Comparison of ENCODE assay signal across 16 cellular contexts in genomic region chr12:93857279-93857894, GRCh38.
DNase-seq lines count a peak whose midpoint lies in the region; FAIRE-seq and TF ChIP-seq lines count a peak whose summit lies in the region.
"Had no signal": no experiment of that assay in that cellular context is flagged by ENCODE, and none has a peak within 500 bp of the region (broad histone marks: within the 10 kb centered on the region; RNA-seq: fewer than 3 reads in every experiment).

No MANE protein-coding gene starts in this region.

- H3K36me3 Mint-ChIP-seq in endothelial cell (ENCODE audit: low read depth, unreplicated experiment) = no peaks in the 10 kb centered on the region

- H3K27me3 ChIP-seq in MG63 = no peaks in the 10 kb centered on the region
- H3K27me3 ChIP-seq in bronchial epithelial cell (ENCODE audit: control insufficient read depth, insufficient read depth, low read length) = no peaks in the 10 kb centered on the region
- H3K27me3 ChIP-seq in tibial nerve = no peaks in the 10 kb centered on the region
- H3K27me3 ChIP-seq: neutrophil had no signal

- H3K9me3 ChIP-seq in MG63 (no peaks in the 10 kb centered on the region), tibial nerve (no peaks in the 10 kb centered on the region)
- H3K9me3 ChIP-seq: neutrophil had no signal

- WGBS in tibial nerve, 2 donors = 72 to 76% methylated on average over 5 of the region's 5 CpGs

- no peak overlapping the region for H3K27ac Mint-ChIP-seq in endothelial cell (ENCODE audit: unreplicated experiment)

- no peaks in the 10 kb centered on the region for H3K36me3 ChIP-seq in MG63
- no peaks in the 10 kb centered on the region for H3K36me3 ChIP-seq in bronchial epithelial cell (ENCODE audit: control insufficient read depth, insufficient read depth, low read length)
- peaks cover 0 to 15% (median 0%) of the 10 kb centered on the region in 3 donors for H3K36me3 ChIP-seq in tibial nerve
- H3K36me3 ChIP-seq: neutrophil had no signal

- DNase-seq in AG10803 (ENCODE audit: low read depth) (peak; percentile 65), MG63 (peak; percentile 62), bronchial epithelial cell (ENCODE audit: low read depth) (peak; percentile 82), iris pigment epithelial cell (ENCODE audit: low read depth) (peak; percentile 62), endothelial cell (ENCODE audit: low spot score) (no peak), tibial nerve (ENCODE audit: low spot score in 2 of 2) (no peak), NCI-H526 treated with DMSO at 0.1 percent for 48 hours (lab: John Stamatoyannopoulos, UW) (no peak)
- no peak for DNase-seq in stimulated activated CD4-positive, alpha-beta T cell treated with anti-CD3 and anti-CD28 coated beads, Interleukin-4, amount 100 ng/mL, for 24 hours
- DNase-seq: activated CD4-positive, alpha-beta T cell treated with anti-CD3 and anti-CD28 coated beads, Interleukin-2, amount 50 U/mL, for 48 hours; activated effector memory CD4-positive, alpha-beta T cell treated with anti-CD3 and anti-CD28 coated beads, Interleukin-2, amount 50 U/mL, for 16 hours; cerebellar nuclear complex; NCI-H1694 treated with DMSO at 0.1 percent for 48 hours; NK-92 treated with Interleukin-12 subunit alpha and Interleukin-12 subunit beta, amount 100 ng/mL, for 24 hours had no signal

- TF ChIP-seq EP300 in tibial nerve (IDR thresholded peaks at IDR 0.05) = no peak

- H3K27me3 Mint-ChIP-seq in endothelial cell (ENCODE audit: unreplicated experiment) = peaks cover 5% of the 10 kb centered on the region

- FAIRE-seq in bronchial epithelial cell (lab: Jason Lieb, UNC) = no peak
- FAIRE-seq: frontal cortex had no signal

- peaks cover 0 to 14% (median 4%) of the 10 kb centered on the region in 4 donors for H3K4me1 ChIP-seq in tibial nerve

- no peak for TF ChIP-seq CTCF in AG10803 (conservative IDR thresholded peaks at IDR 0.05; ENCODE audit: low read length)
- no peak for TF ChIP-seq CTCF in bronchial epithelial cell (IDR thresholded peaks at IDR 0.05; ENCODE audit: insufficient read depth, low read length, severe bottlenecking)
- no peak for TF ChIP-seq CTCF in endothelial cell (IDR thresholded peaks at IDR 0.05; ENCODE audit: unreplicated experiment)
- TF ChIP-seq CTCF in tibial nerve (IDR thresholded peaks at IDR 0.05) = no peak

- H3K4me3 ChIP-seq in AG10803 (ENCODE audit: low read length) (no peak overlapping the region), MG63 (no peak overlapping the region), bronchial epithelial cell (ENCODE audit: low read depth, low read length) (no peak overlapping the region), tibial nerve (no peak overlapping the region)

- H3K27ac ChIP-seq in tibial nerve = peak overlapping the region in 1 of 4 donors; percentile 67
- H3K27ac ChIP-seq: C4-2B, neutrophil had no signal

- no peak overlapping the region for H3K4me3 Mint-ChIP-seq in endothelial cell (ENCODE audit: unreplicated experiment)

- H3K4me1 Mint-ChIP-seq in endothelial cell (ENCODE audit: unreplicated experiment) = peaks cover 9% of the 10 kb centered on the region

- H3K9me3 Mint-ChIP-seq in endothelial cell (ENCODE audit: unreplicated experiment) = no peaks in the 10 kb centered on the region

- TF ChIP-seq POLR2A in tibial nerve (IDR thresholded peaks at IDR 0.05) = no peak

Comparison
In these comparisons a context has a peak if more than half of its experiments do, and no peak if none do; other contexts are left out.
1. DNase-seq: peak in AG10803 (single experiment), MG63 (single experiment), bronchial epithelial cell (single experiment) and iris pigment epithelial cell (single experiment); none in endothelial cell (single experiment), stimulated activated CD4-positive, alpha-beta T cell treated with anti-CD3 and anti-CD28 coated beads, Interleukin-4, amount 100 ng/mL, for 24 hours (single experiment), tibial nerve (0 of 2) and NCI-H526 treated with DMSO at 0.1 percent for 48 hours (single experiment).